In genomic region chr14:102195446-102195845, GRCh38 we compare ENCODE assay signal across 20 cellular contexts. TPM values are rescaled to one million over a fixed set of nuclear protein-coding genes. Genes with fewer than 3 reads are reported as not detected.
DNase-seq lines count a peak whose midpoint lies in the region; ATAC-seq, FAIRE-seq and TF ChIP-seq lines count a peak whose summit lies in the region.
"Had no signal": no experiment of that assay in that cellular context is flagged by ENCODE, and none has a peak within 500 bp of the region (broad histone marks: within the 10 kb centered on the region; RNA-seq: fewer than 3 reads in every experiment).

No MANE protein-coding gene starts in this region.

- H3K27me3 Mint-ChIP-seq in CD4-positive, alpha-beta T cell = no peaks in the 10 kb centered on the region
- H3K27me3 Mint-ChIP-seq: CD4-positive, CD25-positive, alpha-beta regulatory T cell had no signal

- no peak overlapping the region for H3K27ac ChIP-seq in CD4-positive, alpha-beta T cell (ENCODE audit: low read depth, low read length)
- no peak overlapping the region for H3K27ac ChIP-seq in GM12878 (ENCODE audit: control insufficient read depth, insufficient read depth)
- H3K27ac ChIP-seq in subcutaneous abdominal adipose tissue (ENCODE audit: low read depth, low read length) = peak overlapping the region; percentile 38
- H3K27ac ChIP-seq: BLaER1, PC-9, SJSA1 had no signal

- in situ Hi-C loops in GM12878 (cut with MboI) = no loop called here

- POLR2A ChIA-PET in CD4-positive, alpha-beta T cell (lab: Charles Lee) = no interaction called here
- POLR2A ChIA-PET in GM12878 (lab: Charles Lee) = no interaction called here

- RAD21 ChIA-PET in GM12878 (lab: Charles Lee; ENCODE audit: unreplicated experiment) = no interaction called here

- no TSS peak for BruUV-seq in GM12878 (replicated peaks; lab: Mats Ljungman, UMichigan)

- peak overlapping the region; percentile 22 for H3K27ac Mint-ChIP-seq in CD4-positive, alpha-beta T cell

- TF ChIP-seq RAD21 in GM12878 (IDR thresholded peaks at IDR 0.05; ENCODE audit: insufficient read depth, low read depth, low read length) = no peak

- no peak overlapping the region for H2AFZ ChIP-seq in GM12878 (ENCODE audit: control insufficient read depth, low read depth, low read length)
- H2AFZ ChIP-seq: PC-9 had no signal

- H3K79me2 ChIP-seq in GM12878 (ENCODE audit: control insufficient read depth, insufficient read depth, low read length) = peaks cover 10% of the 10 kb centered on the region

- 100% methylated on average over 1 of the region's 1 CpG for WGBS in GM12878 (ENCODE audit: insufficient coverage, insufficient replicate concordance, low lambda C conversion rate, missing lambda C conversion rate)

- no peaks in the 10 kb centered on the region for H3K9me3 Mint-ChIP-seq in CD4-positive, alpha-beta T cell
- H3K9me3 Mint-ChIP-seq: CD4-positive, CD25-positive, alpha-beta regulatory T cell had no signal

- no peaks in the 10 kb centered on the region; the same call in 1 of the 2 replicates for H4K20me1 ChIP-seq in GM12878 (ENCODE audit: control insufficient read depth, insufficient read depth)

- H3K9ac ChIP-seq in GM12878 (ENCODE audit: control insufficient read depth, insufficient read depth, low read length) (no peak overlapping the region), subcutaneous abdominal adipose tissue (ENCODE audit: low read length in 5 of 5) (no peak overlapping the region)
- H3K9ac ChIP-seq: BLaER1 had no signal

- intact Hi-C loops in CD4-positive, alpha-beta T cell (cut with DNase I, micrococcal nuclease) = no loop called here
- intact Hi-C loops in GM12878 (cut with micrococcal nuclease; ENCODE audit: unreplicated experiment) = no loop called here

- H3K4me3 ChIP-seq in GM12878 (no peak overlapping the region), subcutaneous abdominal adipose tissue (ENCODE audit: low read depth in 1 of 5, low read length in 5 of 5) (no peak overlapping the region), MG63 (no peak overlapping the region)
- H3K4me3 ChIP-seq: BLaER1, PC-9, SJSA1 had no signal

- no peak overlapping the region for H3K4me2 ChIP-seq in GM12878 (ENCODE audit: control insufficient read depth, insufficient read depth)
- H3K4me2 ChIP-seq: BLaER1, PC-9 had no signal

- TF ChIP-seq CTCF in CD4-positive, alpha-beta T cell (IDR thresholded peaks at IDR 0.05) = no peak
- TF ChIP-seq CTCF in GM12878 (IDR thresholded peaks at IDR 0.05 in 2 of 3, conservative IDR thresholded peaks at IDR 0.05 in 1 of 3; ENCODE audit: control insufficient read depth in 2 of 3, extremely low read depth in 1 of 3, insufficient read depth in 1 of 3, low read depth in 3 of 3, low read length in 3 of 3) = no peak

- H3K4me1 ChIP-seq in GM12878 (ENCODE audit: control insufficient read depth, insufficient read depth, low read length) (peaks cover 15% of the 10 kb centered on the region), subcutaneous abdominal adipose tissue (ENCODE audit: control insufficient read depth in 5 of 5, insufficient read depth in 5 of 5, low read length in 5 of 5) (peaks cover 0 to 49% (median 30%) of the 10 kb centered on the region in 5 donors)
- H3K4me1 ChIP-seq: SJSA1 had no signal

- peaks cover 8 to 17% of the 10 kb centered on the region in 2 experiments for H3K36me3 ChIP-seq in GM12878 (ENCODE audit: control insufficient read depth in 2 of 2, insufficient read depth in 2 of 2, low read length in 1 of 2)
- H3K36me3 ChIP-seq in subcutaneous abdominal adipose tissue (ENCODE audit: control insufficient read depth in 5 of 5, insufficient read depth in 5 of 5, low read length in 5 of 5) = peaks cover 4 to 29% (median 25%) of the 10 kb centered on the region in 5 donors
- H3K36me3 ChIP-seq in MG63 = no peaks in the 10 kb centered on the region; the same call in none of the 2 replicates

- TF ChIP-seq POLR2A in GM12878 (IDR thresholded peaks at IDR 0.05; ENCODE audit: low read depth, low read length) = no peak

- SMC1A ChIA-PET in GM12878 (lab: Charles Lee; ENCODE audit: uncharacterized antibody, unreplicated experiment) = interaction anchor here (0.7 to 0.9 kb wide), 2 partner anchors 14 to 119 kb away, joined by 3 read pairs; no protein-coding TSS in a partner anchor

- no peak for DNase-seq in CD4-positive, alpha-beta T cell
- no peak for DNase-seq in GM12878 (ENCODE audit: low read depth, low spot score)
- DNase-seq in fibroblast of gingiva (ENCODE audit: low read depth) = peak; percentile 30
- DNase-seq in NCI-H2171 treated with DMSO at 0.1 percent for 48 hours (lab: John Stamatoyannopoulos, UW) = no peak
- DNase-seq in hepatic stellate cell (ENCODE audit: low spot score) = no peak
- no peak for DNase-seq in MG63
- DNase-seq: CD4-positive, CD25-positive, alpha-beta regulatory T cell; KBM-7; NCI-H1105 treated with DMSO at 0.1 percent for 48 hours; NCI-H146; NCI-H2029; NCI-H446 treated with DMSO at 0.1 percent for 48 hours; NK-92 treated with Interleukin-12 subunit alpha and Interleukin-12 subunit beta, amount 100 ng/mL, for 24 hours; PC-9 had no signal

- ATAC-seq in CD4-positive, alpha-beta T cell (ENCODE audit: poor library complexity) = no peak
- ATAC-seq in GM12878 (no peak), HG03432 (IDR thresholded peaks at IDR 0.05; ENCODE audit: unreplicated experiment) (no peak)
- ATAC-seq: Right ventricle myocardium inferior had no signal

- peak; percentile 61 for FAIRE-seq in GM12878 (lab: Jason Lieb, UNC)
- FAIRE-seq: G401.6 had no signal

- H3K27me3 ChIP-seq in CD4-positive, alpha-beta T cell (ENCODE audit: control insufficient read depth, insufficient read depth, low read length) = no peaks in the 10 kb centered on the region
- H3K27me3 ChIP-seq in GM12878 (replicated peaks in 1 of 2; ENCODE audit: control insufficient read depth in 2 of 2, insufficient read depth in 2 of 2, low read length in 1 of 2) (no peaks in the 10 kb centered on the region), subcutaneous abdominal adipose tissue (ENCODE audit: control insufficient read depth in 5 of 5, insufficient read depth in 4 of 5, low read length in 5 of 5) (no peaks in the 10 kb centered on the region), MG63 (no peaks in the 10 kb centered on the region)
- H3K27me3 ChIP-seq: BLaER1, SJSA1 had no signal

- no peak overlapping the region for H3K4me3 Mint-ChIP-seq in CD4-positive, alpha-beta T cell
- H3K4me3 Mint-ChIP-seq: CD4-positive, CD25-positive, alpha-beta regulatory T cell had no signal

- TF ChIP-seq EP300 in GM12878 (IDR thresholded peaks at IDR 0.05; ENCODE audit: borderline replicate concordance in 1 of 2, control insufficient read depth in 1 of 2, low read depth in 2 of 2, low read length in 2 of 2) = no peak

- H3K9me3 ChIP-seq in CD4-positive, alpha-beta T cell (ENCODE audit: control insufficient read depth, low read length) = no peaks in the 10 kb centered on the region
- H3K9me3 ChIP-seq in GM12878 (replicated peaks; ENCODE audit: control insufficient read depth, insufficient read depth, low read length) (no peaks in the 10 kb centered on the region), subcutaneous abdominal adipose tissue (ENCODE audit: control insufficient read depth in 5 of 5, low read length in 5 of 5) (no peaks in the 10 kb centered on the region), MG63 (no peaks in the 10 kb centered on the region)
- H3K9me3 ChIP-seq: BLaER1, SJSA1 had no signal

- CTCF ChIA-PET in CD4-positive, alpha-beta T cell (lab: Charles Lee) = no interaction called here
- CTCF ChIA-PET in GM12878 (lab: Yijun Ruan, JAX) = interaction anchor here (0.6 kb wide), 1 partner anchor 136 kb away, joined by 4 read pairs; no protein-coding TSS in a partner anchor

- peaks cover 72% of the 10 kb centered on the region for H3K4me1 Mint-ChIP-seq in CD4-positive, alpha-beta T cell (ENCODE audit: low read depth)

- H3K36me3 Mint-ChIP-seq in CD4-positive, alpha-beta T cell (ENCODE audit: low read depth) = peaks cover 61% of the 10 kb centered on the region

TF ChIP-seq in GM12878, 131 proteins besides CTCF, POLR2A, EP300 and RAD21 (continues in another document):
- no peak for TF ChIP-seq SMAD1 (IDR thresholded peaks at IDR 0.05; ENCODE audit: low read depth, partially characterized antibody)
- no peak for TF ChIP-seq CREM (IDR thresholded peaks at IDR 0.05; ENCODE audit: low read depth)

RNA-seq across cellular contexts. Expression of gene WDR20, which starts 55.7 kb away (rescaled TPM):
- total RNA-seq in CD4-positive, alpha-beta T cell = 10 to 100 TPM; 40.1 to 41.2 TPM
- total RNA-seq in GM12878 (2013; cell fraction: nucleolus; rRNA removed) = 38.1 and 38.2 TPM in 2 replicates
- total RNA-seq in GM12878 (2014; rRNA removed) (14.6 and 17.5 TPM in 2 replicates), GM12878 (2014; rRNA removed; fragmentation: Illumina TruSeq; extraction: Trizol) (19.4 and 20.4 TPM in 2 replicates), GM12878 (2021) (22.7 and 25.7 TPM in 2 replicates)
- 10.3 TPM for polyA plus RNA-seq in GM12878 (2011; ENCODE audit: low read depth)
- polyA plus RNA-seq in GM12878 (2011; rRNA removed) (17.0 and 18.1 TPM in 2 replicates), GM12878 (2014; fragmentation: Illumina TruSeq; extraction: Trizol) (18.7 and 19.1 TPM in 2 replicates), GM12878 (2014; fragmentation: Nextera tagmentation; extraction: Ambion mirVana) (10 to 100 TPM in 1 of 2 experiments, 1 to 10 TPM in 1; 9.1 to 13.7 TPM), GM12878 (2014; rRNA removed) (16.6 and 17.8 TPM in 2 replicates), GM12878 (2016; fragmentation: Nextera tagmentation; extraction: Ambion mirVana) (10 to 100 TPM; 24.0 to 25.9 TPM)
- 12.8 and 14.7 TPM in 2 replicates for polyA plus RNA-seq in GM12878 (2011; cell fraction: cytosol; rRNA removed)
- 15.5 and 18.0 TPM in 2 replicates for polyA plus RNA-seq in GM12878 (2011; cell fraction: nucleus; rRNA removed)
- polyA plus RNA-seq in GM12878 (2012) = 10.9 and 14.6 TPM in 2 replicates
- 28.9 and 31.2 TPM in 2 replicates for polyA minus RNA-seq in GM12878 (2011; rRNA and poly(A)+ RNA removed)
- polyA minus RNA-seq in GM12878 (2011; cell fraction: cytosol; rRNA and poly(A)+ RNA removed) = 9.2 and 11.7 TPM in 2 replicates
- polyA minus RNA-seq in GM12878 (2011; cell fraction: nucleus; rRNA and poly(A)+ RNA removed) = 17.2 and 28.2 TPM in 2 replicates
- 11.2 and 11.8 TPM in 2 replicates for total RNA-seq in MG63 (2014; rRNA removed; shearing (Covaris generic); ENCODE audit: low replicate concordance)
